ENCODE assay signal across 8 cellular contexts in genomic region chrX:56763556-56764152, GRCh38. TPM values are rescaled to one million over a fixed set of nuclear protein-coding genes. Genes with fewer than 3 reads are reported as not detected.
DNase-seq lines count a peak whose midpoint lies in the region; ATAC-seq and TF ChIP-seq lines count a peak whose summit lies in the region.

No MANE protein-coding gene starts in this region.

- peak; percentile 77 for DNase-seq in left cardiac atrium
- DNase-seq in left ventricle myocardium inferior = no peak
- no peak for DNase-seq in activated CD8-positive, alpha-beta T cell treated with anti-CD3 and anti-CD28 coated beads, Interleukin-2, amount 10 ng/mL, durations not matched to agents 7 days and 5 days
- DNase-seq in iris pigment epithelial cell (ENCODE audit: low read depth) = peak; percentile 49
- no peak for DNase-seq in NCI-H2081 treated with DMSO at 0.1 percent for 48 hours (lab: John Stamatoyannopoulos, UW)
- DNase-seq in NCI-H1417 (lab: John Stamatoyannopoulos, UW) = no peak
- no peak for DNase-seq in Calu3

- no TSS peak for BruUV-seq in Calu3 (replicated peaks; lab: Mats Ljungman, UMichigan)

- no peak overlapping the region for H3K27ac ChIP-seq in left ventricle myocardium inferior (replicated peaks)
- H3K27ac ChIP-seq in subcutaneous abdominal adipose tissue (ENCODE audit: low read depth, low read length) = peak overlapping the region; percentile 74

- CTCF ChIA-PET in activated CD8-positive, alpha-beta T cell treated with anti-CD3 and anti-CD28 coated beads, Interleukin-2, amount 10 ng/mL, durations not matched to agents 7 days and 5 days (lab: Charles Lee) = interaction anchor here (1.7 to 2.1 kb wide), 2 partner anchors 49 to 214 kb away, joined by 4 to 22 read pairs; no protein-coding TSS in a partner anchor
- CTCF ChIA-PET in Calu3 (lab: Charles Lee) = interaction anchor here (0.7 kb wide), 1 partner anchor 694 kb away, joined by 5 read pairs; no protein-coding TSS in a partner anchor

- H3K27me3 Mint-ChIP-seq in activated CD8-positive, alpha-beta T cell treated with anti-CD3 and anti-CD28 coated beads, Interleukin-2, amount 10 ng/mL, durations not matched to agents 7 days and 5 days (ENCODE audit: low read depth) = no peaks in the 10 kb centered on the region
- H3K27me3 Mint-ChIP-seq in Calu3 (ENCODE audit: unreplicated experiment) = no peaks in the 10 kb centered on the region

- POLR2A ChIA-PET in activated CD8-positive, alpha-beta T cell treated with anti-CD3 and anti-CD28 coated beads, Interleukin-2, amount 10 ng/mL, durations not matched to agents 7 days and 5 days (lab: Charles Lee) = interaction anchor here (1.5 kb wide), 1 partner anchor 49 kb away, joined by 5 read pairs; no protein-coding TSS in a partner anchor

- peak in 1 of 2 donors; percentile 48 for ATAC-seq in left cardiac atrium
- no peak for ATAC-seq in activated CD8-positive, alpha-beta T cell treated with anti-CD3 and anti-CD28 coated beads, Interleukin-2, amount 10 ng/mL, durations not matched to agents 7 days and 5 days

- H3K9ac ChIP-seq in subcutaneous abdominal adipose tissue (ENCODE audit: low read length in 5 of 5) = peak overlapping the region in 3 of 5 donors; percentile 24 to 70 (median 48)

- H3K27ac Mint-ChIP-seq in activated CD8-positive, alpha-beta T cell treated with anti-CD3 and anti-CD28 coated beads, Interleukin-2, amount 10 ng/mL, durations not matched to agents 7 days and 5 days = peak overlapping the region; percentile 97
- no peak overlapping the region for H3K27ac Mint-ChIP-seq in Calu3 (ENCODE audit: unreplicated experiment)

- peaks cover 50% of the 10 kb centered on the region for H3K4me1 Mint-ChIP-seq in activated CD8-positive, alpha-beta T cell treated with anti-CD3 and anti-CD28 coated beads, Interleukin-2, amount 10 ng/mL, durations not matched to agents 7 days and 5 days (ENCODE audit: low read depth)
- H3K4me1 Mint-ChIP-seq in Calu3 (ENCODE audit: low read depth, unreplicated experiment) = peaks cover 10% of the 10 kb centered on the region

- peaks cover 10% of the 10 kb centered on the region for H3K36me3 Mint-ChIP-seq in activated CD8-positive, alpha-beta T cell treated with anti-CD3 and anti-CD28 coated beads, Interleukin-2, amount 10 ng/mL, durations not matched to agents 7 days and 5 days (ENCODE audit: low read depth)
- no peaks in the 10 kb centered on the region for H3K36me3 Mint-ChIP-seq in Calu3 (ENCODE audit: insufficient read depth, unreplicated experiment)

- H3K36me3 ChIP-seq in left ventricle myocardium inferior (no peaks in the 10 kb centered on the region), subcutaneous abdominal adipose tissue (ENCODE audit: control insufficient read depth in 5 of 5, insufficient read depth in 5 of 5, low read length in 5 of 5) (no peaks in the 10 kb centered on the region)

- no peaks in the 10 kb centered on the region for H3K9me3 Mint-ChIP-seq in activated CD8-positive, alpha-beta T cell treated with anti-CD3 and anti-CD28 coated beads, Interleukin-2, amount 10 ng/mL, durations not matched to agents 7 days and 5 days (ENCODE audit: insufficient read depth)
- H3K9me3 Mint-ChIP-seq in Calu3 (ENCODE audit: low read depth, unreplicated experiment) = no peaks in the 10 kb centered on the region

- H3K4me3 ChIP-seq in left ventricle myocardium inferior (no peak overlapping the region), subcutaneous abdominal adipose tissue (ENCODE audit: low read depth in 1 of 5, low read length in 5 of 5) (peak overlapping the region; percentile 70 to 82 (median 79))

- H3K9me3 ChIP-seq in left ventricle myocardium inferior (replicated peaks) (no peaks in the 10 kb centered on the region), subcutaneous abdominal adipose tissue (ENCODE audit: control insufficient read depth in 5 of 5, low read length in 5 of 5) (no peaks in the 10 kb centered on the region)

- H3K4me3 Mint-ChIP-seq in activated CD8-positive, alpha-beta T cell treated with anti-CD3 and anti-CD28 coated beads, Interleukin-2, amount 10 ng/mL, durations not matched to agents 7 days and 5 days = no peak overlapping the region
- no peak overlapping the region for H3K4me3 Mint-ChIP-seq in Calu3 (ENCODE audit: low read depth, unreplicated experiment)

- H3K4me1 ChIP-seq in left ventricle myocardium inferior (peaks cover 27% of the 10 kb centered on the region), subcutaneous abdominal adipose tissue (ENCODE audit: control insufficient read depth in 5 of 5, insufficient read depth in 5 of 5, low read length in 5 of 5) (peaks cover 8 to 55% (median 41%) of the 10 kb centered on the region in 5 donors)

- TF ChIP-seq CTCF in left ventricle myocardium inferior (IDR thresholded peaks at IDR 0.05; ENCODE audit: borderline replicate concordance) (no peak), Calu3 (IDR thresholded peaks at IDR 0.05; ENCODE audit: unreplicated experiment) (no peak)

- intact Hi-C loops in left cardiac atrium (cut with DNase I) (no loop called here), left ventricle myocardium inferior (cut with micrococcal nuclease) (no loop called here), Calu3 (cut with micrococcal nuclease; ENCODE audit: unreplicated experiment) (no loop called here)

- no peaks in the 10 kb centered on the region for H3K27me3 ChIP-seq in left ventricle myocardium inferior (ENCODE audit: low read depth)
- peaks cover 0 to 8% (median 4%) of the 10 kb centered on the region in 5 donors for H3K27me3 ChIP-seq in subcutaneous abdominal adipose tissue (ENCODE audit: control insufficient read depth in 5 of 5, insufficient read depth in 4 of 5, low read length in 5 of 5)

RNA-seq across cellular contexts. Expression of gene NBDY, which starts 34.6 kb away (rescaled TPM):
- total RNA-seq in left cardiac atrium (10 to 100 TPM; 27.5 to 32.6 TPM), left ventricle myocardium inferior (26.5 TPM), Calu3 (2022) (57.1 and 65.0 TPM in 2 replicates)
- total RNA-seq in activated CD8-positive, alpha-beta T cell treated with anti-CD3 and anti-CD28 coated beads, Interleukin-2, amount 10 ng/mL, durations not matched to agents 7 days and 5 days = 10 to 100 TPM; 28.6 to 31.2 TPM

Comparison
In these comparisons a context has a peak if more than half of its experiments do, and no peak if none do; other contexts are left out.
1. DNase-seq: peak in left cardiac atrium (single experiment) and iris pigment epithelial cell (single experiment); none in left ventricle myocardium inferior (single experiment), activated CD8-positive, alpha-beta T cell treated with anti-CD3 and anti-CD28 coated beads, Interleukin-2, amount 10 ng/mL, durations not matched to agents 7 days and 5 days (single experiment), NCI-H2081 treated with DMSO at 0.1 percent for 48 hours (single experiment), NCI-H1417 (0 of 3) and Calu3 (single experiment).